In genomic region chr2:12584337-12584736, GRCh38 we compare ENCODE assay signal across 33 cellular contexts.
"Had no signal": no experiment of that assay in that cellular context is flagged by ENCODE, and none has a peak within 500 bp of the region (broad histone marks: within the 10 kb centered on the region; RNA-seq: fewer than 3 reads in every experiment).

No MANE protein-coding gene starts in this region.

- H3K27ac Mint-ChIP-seq: activated B cell treated with CpG ODN at 0.5 μM for 24 hours; activated CD4-positive, alpha-beta memory T cell treated with anti-CD3 and anti-CD28 coated beads for 36 hours; activated CD4-positive, alpha-beta T cell treated with anti-CD3 and anti-CD28 coated beads, Interleukin-2, amount 10 ng/mL, durations not matched to agents 24 days and 14 days; activated CD8-positive, alpha-beta T cell treated with anti-CD3 and anti-CD28 coated beads for 36 hours; activated naive CD4-positive, alpha-beta T cell treated with anti-CD3 and anti-CD28 coated beads for 36 hours; activated naive CD4-positive, alpha-beta T cell treated with anti-CD3 and anti-CD28 coated beads, Interleukin-2, amount 50 U/mL, for 72 hours; activated naive CD8-positive, alpha-beta T cell treated with anti-CD3 and anti-CD28 coated beads for 36 hours; activated T-cell treated with anti-CD3 and anti-CD28 coated beads, Interleukin-2, amount 50 U/mL, for 72 hours; activated T-helper 1 cell treated with anti-CD3 and anti-CD28 coated beads, Interleukin-12 subunit alpha, Interleukin-12 subunit beta, Interleukin-2, Interleukin-4 antibody, amounts not matched to agents 30 ng/mL and 10 ng/mL and 1 ng/mL, durations not matched to agents 14 hours and 24 hours and 36 hours; activated T-helper 17 cell treated with anti-CD3 and anti-CD28 coated beads, Interleukin-2, amount 50 U/mL, for 72 hours; T-helper 2 cell treated with Interferon-gamma antibody and Interleukin-4, amounts not matched to agents 5 μg/mL and 100 μg/mL, for 36 hours had no signal

- H3K27me3 Mint-ChIP-seq: activated B cell treated with CpG ODN at 0.5 μM for 24 hours; activated CD4-positive, alpha-beta memory T cell treated with anti-CD3 and anti-CD28 coated beads for 36 hours; activated CD8-positive, alpha-beta T cell treated with anti-CD3 and anti-CD28 coated beads for 36 hours; activated naive CD8-positive, alpha-beta T cell treated with anti-CD3 and anti-CD28 coated beads for 36 hours; activated T-helper 17 cell treated with anti-CD3 and anti-CD28 coated beads, Interleukin-2, amount 50 U/mL, for 72 hours had no signal

- H3K27me3 ChIP-seq: adrenal gland, body of pancreas, brain microvascular endothelial cell, breast epithelium had no signal

- DNase-seq: activated B cell treated with CpG ODN at 0.5 μM for 24 hours; activated CD4-positive, alpha-beta memory T cell treated with anti-CD3 and anti-CD28 coated beads for 36 hours; activated CD4-positive, alpha-beta T cell treated with anti-CD3 and anti-CD28 coated beads for 4 hours; activated CD4-positive, alpha-beta T cell treated with anti-CD3 and anti-CD28 coated beads, Interleukin-2, amount 10 ng/mL, durations not matched to agents 24 days and 14 days; activated CD4-positive, alpha-beta T cell treated with anti-CD3 and anti-CD28 coated beads, Interleukin-2, amount 50 U/mL, for 1 hour; activated CD4-positive, alpha-beta T cell treated with anti-CD3 and anti-CD28 coated beads, Interleukin-2, amount 50 U/mL, for 4 hours; activated CD4-positive, CD25-positive, alpha-beta regulatory T cell treated with anti-CD3 and anti-CD28 coated beads, Interleukin-2, amount 50 U/mL, for 72 hours; activated CD8-positive, alpha-beta memory T cell treated with anti-CD3 and anti-CD28 coated beads, Interleukin-2, amount 50 U/mL, for 4 hours; activated CD8-positive, alpha-beta T cell treated with anti-CD3 and anti-CD28 coated beads for 36 hours; activated effector memory CD4-positive, alpha-beta T cell treated with anti-CD3 and anti-CD28 coated beads, Interleukin-2, amount 50 U/mL, for 16 hours; activated gamma-delta T cell treated with Interleukin-2 at 50 U/mL for 16 hours; activated naive CD4-positive, alpha-beta T cell; activated naive CD4-positive, alpha-beta T cell treated with anti-CD3 and anti-CD28 coated beads for 36 hours; activated naive CD4-positive, alpha-beta T cell treated with anti-CD3 and anti-CD28 coated beads, Interleukin-2, amount 50 U/mL, for 16 hours; activated naive CD8-positive, alpha-beta T cell treated with anti-CD3 and anti-CD28 coated beads for 36 hours; activated T-cell treated with anti-CD3 and anti-CD28 coated beads for 4 hours; activated T-cell treated with anti-CD3 and anti-CD28 coated beads, Interleukin-2, amount 50 U/mL, for 1 hour; activated T-cell treated with anti-CD3 and anti-CD28 coated beads, Interleukin-2, amount 50 U/mL, for 4 hours; activated T-cell treated with anti-CD3 and anti-CD28 coated beads, Interleukin-2, amount 50 U/mL, for 72 hours; adrenal gland; amniotic stem cell; aorta; body of pancreas; brain microvascular endothelial cell; central memory CD4-positive, alpha-beta T cell; T-helper 2 cell; T-helper 9 cell had no signal

- H3K9me3 ChIP-seq: adrenal gland, body of pancreas, breast epithelium had no signal

- H3K4me3 Mint-ChIP-seq: activated B cell treated with CpG ODN at 0.5 μM for 24 hours; activated CD4-positive, alpha-beta memory T cell treated with anti-CD3 and anti-CD28 coated beads for 36 hours; activated CD4-positive, alpha-beta T cell treated with anti-CD3 and anti-CD28 coated beads, Interleukin-2, amount 10 ng/mL, durations not matched to agents 24 days and 14 days; activated CD8-positive, alpha-beta T cell treated with anti-CD3 and anti-CD28 coated beads for 36 hours; activated naive CD4-positive, alpha-beta T cell treated with anti-CD3 and anti-CD28 coated beads for 36 hours; activated naive CD8-positive, alpha-beta T cell treated with anti-CD3 and anti-CD28 coated beads for 36 hours; activated T-cell treated with anti-CD3 and anti-CD28 coated beads, Interleukin-2, amount 50 U/mL, for 4 hours; activated T-cell treated with anti-CD3 and anti-CD28 coated beads, Interleukin-2, amount 50 U/mL, for 72 hours; activated T-helper 1 cell treated with anti-CD3 and anti-CD28 coated beads, Interleukin-12 subunit alpha, Interleukin-12 subunit beta, Interleukin-2, Interleukin-4 antibody, amounts not matched to agents 30 ng/mL and 10 ng/mL and 1 ng/mL, durations not matched to agents 14 hours and 24 hours and 36 hours; activated T-helper 17 cell treated with anti-CD3 and anti-CD28 coated beads, Interleukin-2, amount 50 U/mL, for 72 hours; T-helper 2 cell treated with Interferon-gamma antibody and Interleukin-4, amounts not matched to agents 5 μg/mL and 100 μg/mL, for 36 hours had no signal

- H3K27ac ChIP-seq: adrenal gland, body of pancreas, brain microvascular endothelial cell, breast epithelium, VCaP had no signal

- H3K4me3 ChIP-seq: adrenal gland, body of pancreas, breast epithelium had no signal

- H3K9me3 Mint-ChIP-seq: activated B cell treated with CpG ODN at 0.5 μM for 24 hours; activated CD4-positive, alpha-beta memory T cell treated with anti-CD3 and anti-CD28 coated beads for 36 hours; activated CD8-positive, alpha-beta T cell treated with anti-CD3 and anti-CD28 coated beads for 36 hours; activated naive CD4-positive, alpha-beta T cell treated with anti-CD3 and anti-CD28 coated beads for 36 hours; activated T-cell treated with anti-CD3 and anti-CD28 coated beads, Interleukin-2, amount 50 U/mL, for 4 hours; activated T-helper 1 cell treated with anti-CD3 and anti-CD28 coated beads, Interleukin-12 subunit alpha, Interleukin-12 subunit beta, Interleukin-2, Interleukin-4 antibody, amounts not matched to agents 30 ng/mL and 10 ng/mL and 1 ng/mL, durations not matched to agents 14 hours and 24 hours and 36 hours; T-helper 2 cell treated with Interferon-gamma antibody and Interleukin-4, amounts not matched to agents 5 μg/mL and 100 μg/mL, for 36 hours had no signal

- ATAC-seq: activated CD8-positive, alpha-beta T cell treated with anti-CD3 and anti-CD28 coated beads for 36 hours; activated naive CD4-positive, alpha-beta T cell treated with anti-CD3 and anti-CD28 coated beads, Interleukin-2, amount 50 U/mL, for 72 hours; activated T-cell treated with anti-CD3 and anti-CD28 coated beads, Interleukin-2, amount 50 U/mL, for 4 hours; activated T-cell treated with anti-CD3 and anti-CD28 coated beads, Interleukin-2, amount 50 U/mL, for 72 hours; activated T-helper 17 cell treated with anti-CD3 and anti-CD28 coated beads, Interleukin-2, amount 50 U/mL, for 72 hours; body of pancreas had no signal

- H3K36me3 Mint-ChIP-seq: activated CD4-positive, alpha-beta memory T cell treated with anti-CD3 and anti-CD28 coated beads for 36 hours had no signal

- H3K4me1 ChIP-seq: body of pancreas, breast epithelium had no signal

- H3K36me3 ChIP-seq: adrenal gland, brain microvascular endothelial cell, breast epithelium had no signal
